Comparison of ENCODE assay signal across 30 cellular contexts in the genomic region with DNA sequence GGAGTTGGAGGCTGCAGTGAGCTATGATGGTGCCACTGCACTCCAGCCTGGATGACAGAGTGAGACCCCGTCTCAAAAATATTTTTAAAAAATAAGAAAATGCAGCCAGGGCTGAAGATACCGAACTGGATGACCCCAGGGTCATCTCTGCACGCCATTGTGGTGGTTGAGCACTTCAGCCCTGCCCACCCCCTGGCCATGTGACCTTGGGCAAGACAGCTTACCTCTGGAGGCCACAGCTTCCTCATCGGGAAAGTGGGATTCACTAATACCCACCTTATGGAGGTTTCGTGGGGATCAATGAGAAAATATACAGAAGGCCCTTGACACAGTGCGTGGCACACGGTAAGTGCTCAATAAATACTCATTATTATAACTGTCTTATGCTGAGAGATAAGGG.
"Had no signal": no experiment of that assay in that cellular context is flagged by ENCODE, and none has a peak within 500 bp of the region (broad histone marks: within the 10 kb centered on the region; RNA-seq: fewer than 3 reads in every experiment).

No MANE protein-coding gene starts in this region.

- DNase-seq: activated CD4-positive, alpha-beta memory T cell treated with anti-CD3 and anti-CD28 coated beads for 36 hours; activated CD4-positive, alpha-beta T cell treated with anti-CD3 and anti-CD28 coated beads for 36 hours; activated CD4-positive, alpha-beta T cell treated with anti-CD3 and anti-CD28 coated beads, Interleukin-2, amount 10 ng/mL, durations not matched to agents 24 days and 14 days; activated CD4-positive, CD25-positive, alpha-beta regulatory T cell; activated CD4-positive, CD25-positive, alpha-beta regulatory T cell treated with anti-CD3 and anti-CD28 coated beads, Interleukin-2, amount 50 U/mL, for 72 hours; activated CD8-positive, alpha-beta memory T cell treated with anti-CD3 and anti-CD28 coated beads, Interleukin-2, amount 50 U/mL, for 48 hours; activated gamma-delta T cell treated with Interleukin-2 at 50 U/mL for 16 hours; activated naive CD4-positive, alpha-beta T cell treated with anti-CD3 and anti-CD28 coated beads, Interleukin-2, amount 50 U/mL, for 16 hours; activated naive CD4-positive, alpha-beta T cell treated with Interleukin-2 at 50 U/mL for 16 hours; activated T-cell treated with anti-CD3 and anti-CD28 coated beads for 4 hours; activated T-cell treated with anti-CD3 and anti-CD28 coated beads, Interleukin-2, amount 50 U/mL, for 24 hours; activated T-cell treated with anti-CD3 and anti-CD28 coated beads, Interleukin-2, amount 50 U/mL, for 72 hours; amniotic stem cell; brain microvascular endothelial cell; central memory CD4-positive, alpha-beta T cell; cerebellar nuclear complex; colonic mucosa; effector memory CD4-positive, alpha-beta T cell; endodermal cell; erythroblast; foreskin keratinocyte; gastrocnemius medialis; T-helper 1 cell; T-helper 17 cell; T1000 had no signal

- H3K4me3 ChIP-seq: colonic mucosa, esophagus muscularis mucosa, gastrocnemius medialis had no signal

- FAIRE-seq: astrocyte, bronchial epithelial cell had no signal

- H3K27me3 ChIP-seq: brain microvascular endothelial cell, colonic mucosa, foreskin keratinocyte, gastrocnemius medialis had no signal

- H3K9me3 ChIP-seq: colonic mucosa, esophagus muscularis mucosa, gastrocnemius medialis had no signal

- H3K27ac ChIP-seq: brain microvascular endothelial cell, colonic mucosa, esophagus muscularis mucosa, foreskin keratinocyte, gastrocnemius medialis had no signal

- H3K36me3 ChIP-seq: brain microvascular endothelial cell, colonic mucosa, gastrocnemius medialis had no signal

- ATAC-seq: activated CD4-positive, alpha-beta T cell treated with anti-CD3 and anti-CD28 coated beads for 36 hours; activated T-cell treated with anti-CD3 and anti-CD28 coated beads, Interleukin-2, amount 50 U/mL, for 72 hours; foreskin keratinocyte; gastrocnemius medialis; T-helper 17 cell had no signal

- H3K4me1 ChIP-seq: colonic mucosa, foreskin keratinocyte had no signal

- H3K9me3 Mint-ChIP-seq: activated CD4-positive, alpha-beta memory T cell treated with anti-CD3 and anti-CD28 coated beads for 36 hours; activated CD4-positive, alpha-beta T cell treated with anti-CD3 and anti-CD28 coated beads, Interleukin-2, amount 10 ng/mL, durations not matched to agents 24 days and 14 days; activated T-cell treated with anti-CD3 and anti-CD28 coated beads, Interleukin-2, amount 50 U/mL, for 24 hours; activated T-cell treated with anti-CD3 and anti-CD28 coated beads, Interleukin-2, amount 50 U/mL, for 72 hours; endodermal cell; T-helper 2 cell treated with Interferon-gamma antibody and Interleukin-4, amounts not matched to agents 5 μg/mL and 100 μg/mL, for 36 hours had no signal

- H3K4me3 Mint-ChIP-seq: activated CD4-positive, alpha-beta memory T cell treated with anti-CD3 and anti-CD28 coated beads for 36 hours; activated CD4-positive, alpha-beta T cell treated with anti-CD3 and anti-CD28 coated beads for 36 hours; activated CD4-positive, alpha-beta T cell treated with anti-CD3 and anti-CD28 coated beads, Interleukin-2, amount 10 ng/mL, durations not matched to agents 24 days and 14 days; activated naive CD8-positive, alpha-beta T cell; activated T-cell treated with anti-CD3 and anti-CD28 coated beads, Interleukin-2, amount 50 U/mL, for 24 hours; activated T-cell treated with anti-CD3 and anti-CD28 coated beads, Interleukin-2, amount 50 U/mL, for 72 hours; endodermal cell; T-helper 17 cell; T-helper 2 cell treated with Interferon-gamma antibody and Interleukin-4, amounts not matched to agents 5 μg/mL and 100 μg/mL, for 36 hours had no signal

- H3K27me3 Mint-ChIP-seq: activated CD4-positive, alpha-beta memory T cell treated with anti-CD3 and anti-CD28 coated beads for 36 hours; activated CD4-positive, alpha-beta T cell treated with anti-CD3 and anti-CD28 coated beads for 36 hours; activated naive CD8-positive, alpha-beta T cell; activated T-cell treated with anti-CD3 and anti-CD28 coated beads, Interleukin-2, amount 50 U/mL, for 24 hours had no signal

- H3K36me3 Mint-ChIP-seq: activated CD4-positive, alpha-beta memory T cell treated with anti-CD3 and anti-CD28 coated beads for 36 hours; activated naive CD8-positive, alpha-beta T cell had no signal

- H3K27ac Mint-ChIP-seq: activated CD4-positive, alpha-beta memory T cell treated with anti-CD3 and anti-CD28 coated beads for 36 hours; activated CD4-positive, alpha-beta T cell treated with anti-CD3 and anti-CD28 coated beads for 36 hours; activated CD4-positive, alpha-beta T cell treated with anti-CD3 and anti-CD28 coated beads, Interleukin-2, amount 10 ng/mL, durations not matched to agents 24 days and 14 days; activated naive CD8-positive, alpha-beta T cell; activated T-cell treated with anti-CD3 and anti-CD28 coated beads, Interleukin-2, amount 50 U/mL, for 24 hours; activated T-cell treated with anti-CD3 and anti-CD28 coated beads, Interleukin-2, amount 50 U/mL, for 72 hours; endodermal cell; T-helper 17 cell; T-helper 2 cell treated with Interferon-gamma antibody and Interleukin-4, amounts not matched to agents 5 μg/mL and 100 μg/mL, for 36 hours had no signal
